ENCODE assay signal across 8 cellular contexts in genomic region chr9:130461218-130461630, GRCh38. TPM values are rescaled to one million over a fixed set of nuclear protein-coding genes. Genes with fewer than 3 reads are reported as not detected.
DNase-seq lines count a peak whose midpoint lies in the region; ATAC-seq, FAIRE-seq and TF ChIP-seq lines count a peak whose summit lies in the region.

No MANE protein-coding gene starts in this region.

- H3K27me3 ChIP-seq in AG04450 (ENCODE audit: control insufficient read depth, insufficient read depth, low read length) (peaks cover 9% of the 10 kb centered on the region), parathyroid adenoma (ENCODE audit: control insufficient read depth, insufficient read depth, low read length) (no peaks in the 10 kb centered on the region), upper lobe of left lung (no peaks in the 10 kb centered on the region)

- H3K27ac ChIP-seq in AG04450 (ENCODE audit: low read depth, low read length) (no peak overlapping the region), OCI-LY7 (ENCODE audit: low read depth, low read length, poor library complexity, severe bottlenecking) (no peak overlapping the region), parathyroid adenoma (no peak overlapping the region), upper lobe of left lung (no peak overlapping the region)

- H3K79me2 ChIP-seq in OCI-LY7 (ENCODE audit: insufficient read depth, low read depth, low read length) (no peaks in the 10 kb centered on the region), parathyroid adenoma (no peaks in the 10 kb centered on the region)

- POLR2A ChIA-PET in AG04450 (lab: Yijun Ruan, JAX), result no interaction called here
- POLR2A ChIA-PET in OCI-LY7 (lab: Charles Lee), result interaction anchor here (0.5 to 0.6 kb wide), 3 partner anchors 131 to 277 kb away, joined by 3 to 7 read pairs (median 3); no protein-coding TSS in a partner anchor

- H4K20me1 ChIP-seq in OCI-LY7 (ENCODE audit: insufficient read depth, low read length), result no peaks in the 10 kb centered on the region

- H3K4me2 ChIP-seq in OCI-LY7 (ENCODE audit: low read length) (no peak overlapping the region), parathyroid adenoma (ENCODE audit: low read length) (no peak overlapping the region)

- H3K4me1 ChIP-seq in OCI-LY7 (ENCODE audit: insufficient read depth, low read length, poor library complexity, severe bottlenecking) (no peaks in the 10 kb centered on the region), parathyroid adenoma (no peaks in the 10 kb centered on the region), upper lobe of left lung (peaks cover 0 to 8% (median 0%) of the 10 kb centered on the region in 4 donors)

- H2AFZ ChIP-seq in OCI-LY7 (ENCODE audit: low read length) (no peak overlapping the region), parathyroid adenoma (no peak overlapping the region)

- no peak overlapping the region for H3K9ac ChIP-seq in parathyroid adenoma

- intact Hi-C loops in OCI-LY7 (cut with micrococcal nuclease; ENCODE audit: unreplicated experiment), result loop anchor here (1.0 to 5.0 kb wide), 2 partner anchors 221 to 401 kb away; no protein-coding TSS in a partner anchor

- H3K4me3 ChIP-seq in AG04450 (ENCODE audit: low read depth, low read length) (no peak overlapping the region), OCI-LY7 (ENCODE audit: low read depth, low read length, poor library complexity, severe bottlenecking) (no peak overlapping the region), fibroblast of pulmonary artery (replicated peaks; ENCODE audit: low read depth, low read length) (no peak overlapping the region), parathyroid adenoma (ENCODE audit: low read depth, low read length) (no peak overlapping the region), upper lobe of left lung (no peak overlapping the region)

- 26% methylated on average over 17 of the region's 22 CpGs; no CpG with 5 or more reads in 1 of the 2 donors for WGBS in upper lobe of left lung, 2 donors

- H3K36me3 ChIP-seq in OCI-LY7 (ENCODE audit: insufficient read depth, low read length) (no peaks in the 10 kb centered on the region), parathyroid adenoma (ENCODE audit: control insufficient read depth, insufficient read depth, low read length) (no peaks in the 10 kb centered on the region), upper lobe of left lung (peaks cover 0 to 24% (median 14%) of the 10 kb centered on the region in 4 donors)

- H3K9me3 ChIP-seq in AG04450 (ENCODE audit: control insufficient read depth, insufficient read depth, low read length), result peaks cover 6% of the 10 kb centered on the region
- no peaks in the 10 kb centered on the region for H3K9me3 ChIP-seq in OCI-LY7 (ENCODE audit: low read length)
- no peaks in the 10 kb centered on the region for H3K9me3 ChIP-seq in parathyroid adenoma (ENCODE audit: control insufficient read depth, low read length)
- no peaks in the 10 kb centered on the region for H3K9me3 ChIP-seq in upper lobe of left lung

- peak; percentile 31 for FAIRE-seq in GM18507 (lab: Jason Lieb, UNC)

- TF ChIP-seq POLR2A in upper lobe of left lung (IDR thresholded peaks at IDR 0.05), result no peak

- CTCF ChIA-PET in AG04450 (lab: Charles Lee) (interaction anchor here (0.6 to 8.0 kb wide), 20 partner anchors 9 to 1759 kb away, joined by 3 to 188 read pairs (median 5); no protein-coding TSS in a partner anchor), OCI-LY7 (lab: Charles Lee; ENCODE audit: unreplicated experiment) (interaction anchor here (0.6 to 0.7 kb wide), 2 partner anchors 22 to 57 kb away, joined by 3 to 4 read pairs; no protein-coding TSS in a partner anchor)

- ATAC-seq in upper lobe of left lung (ENCODE audit: low FRiP score in 2 of 2) (peak; percentile 52 to 75), HG03175 (IDR thresholded peaks at IDR 0.05; ENCODE audit: unreplicated experiment) (no peak)

- no peak for DNase-seq in AG04450 (ENCODE audit: low read depth, low spot score)
- peak; percentile 57 for DNase-seq in GM18507 (ENCODE audit: extremely low spot score, insufficient read length, low read depth)
- DNase-seq in OCI-LY7 (ENCODE audit: low spot score), result peak; percentile 66
- DNase-seq in activated T-cell treated with anti-CD3 and anti-CD28 coated beads, Interleukin-2, amount 50 U/mL, for 48 hours, result peak; percentile 81
- DNase-seq in fibroblast of pulmonary artery (ENCODE audit: low read depth), result peak; percentile 39
- DNase-seq in upper lobe of left lung, result peak; percentile 29 to 88

- TF ChIP-seq CTCF in AG04450 (IDR thresholded peaks at IDR 0.05; ENCODE audit: low read depth, low read length) (peak; percentile 85), OCI-LY7 (conservative IDR thresholded peaks at IDR 0.05; ENCODE audit: low read length) (peak; percentile 79), fibroblast of pulmonary artery (IDR thresholded peaks at IDR 0.05; ENCODE audit: low read length, missing control alignments) (peak; percentile 67), parathyroid adenoma (IDR thresholded peaks at IDR 0.05) (peak; percentile 76), upper lobe of left lung (IDR thresholded peaks at IDR 0.05) (peak; percentile 84 to 93 (median 90))

- TF ChIP-seq EP300 in upper lobe of left lung (IDR thresholded peaks at IDR 0.05), result no peak

- no TSS peak for BruUV-seq in OCI-LY7 (replicated peaks; lab: Mats Ljungman, UMichigan)

- H3K9me2 ChIP-seq in OCI-LY7 (ENCODE audit: insufficient read depth, low read length), result no peaks in the 10 kb centered on the region

RNA-seq across cellular contexts. Expression of gene ASS1, which starts 16.5 kb away (rescaled TPM):
- 99.5 and 115 TPM in 2 replicates for polyA plus RNA-seq in AG04450 (2011; rRNA removed)
- polyA minus RNA-seq in AG04450 (2011; rRNA and poly(A)+ RNA removed), result 45.7 and 55.9 TPM in 2 replicates
- total RNA-seq in OCI-LY7 (2014; rRNA removed; shearing (Covaris generic)), result 13.6 and 16.3 TPM in 2 replicates
- total RNA-seq in OCI-LY7 (2022) (0.70 and 0.76 TPM in 2 replicates), upper lobe of left lung (100 to 1,000 TPM in 1 of 6 donors, 10 to 100 TPM in 5; 31.4 to 104 (median 66.3) TPM)
